7 cellular contexts compared by ENCODE assay signal in genomic region chr15:90686435-90687218, GRCh38. TPM values are rescaled to one million over a fixed set of nuclear protein-coding genes. Genes with fewer than 3 reads are reported as not detected.
DNase-seq lines count a peak whose midpoint lies in the region; ATAC-seq and TF ChIP-seq lines count a peak whose summit lies in the region.

No MANE protein-coding gene starts in this region.

- no peaks in the 10 kb centered on the region for H3K79me2 ChIP-seq in H9 (ENCODE audit: insufficient read depth, low read length)

- no peak overlapping the region for H4K5ac ChIP-seq in H9 (ENCODE audit: insufficient read length, low read depth, low read length)

- H3K27ac Mint-ChIP-seq in H9: no peak overlapping the region

- H4K20me1 ChIP-seq in H9 (ENCODE audit: control insufficient read depth, insufficient read depth, insufficient read length): no peaks in the 10 kb centered on the region

- H2BK12ac ChIP-seq in H9 (ENCODE audit: insufficient read length, low read depth, low read length): no peak overlapping the region

- H3K36me3 ChIP-seq in testis (ENCODE audit: low read depth, missing control alignments): no peaks in the 10 kb centered on the region

- TF ChIP-seq CTCF in fibroblast of villous mesenchyme (IDR thresholded peaks at IDR 0.05; ENCODE audit: insufficient read depth, low read depth, low read length) (no peak), testis (IDR thresholded peaks at IDR 0.05) (no peak), H9 (conservative IDR thresholded peaks at IDR 0.05) (no peak)

- no peak overlapping the region for H3K14ac ChIP-seq in H9 (ENCODE audit: insufficient read depth, low read length)

- no peak overlapping the region for H3T11ph ChIP-seq in H9 (ENCODE audit: low read length)

- H3K4me3 ChIP-seq in fibroblast of villous mesenchyme (ENCODE audit: low read depth, low read length) (no peak overlapping the region), testis (no peak overlapping the region)

- H3K4me3 Mint-ChIP-seq in H9: no peak overlapping the region

- no peak overlapping the region for H2BK20ac ChIP-seq in H9 (ENCODE audit: low read depth, low read length, poor library complexity, severe bottlenecking)

- H4K91ac ChIP-seq in H9 (ENCODE audit: insufficient read length, low read depth, low read length): no peak overlapping the region

- peaks cover 6 to 7% of the 10 kb centered on the region in 2 experiments; a peak in 3 of 4 replicates for H3K4me1 Mint-ChIP-seq in H9

- H3K27me3 Mint-ChIP-seq in H9 (ENCODE audit: low read depth): no peaks in the 10 kb centered on the region

- H2AK5ac ChIP-seq in H9 (ENCODE audit: insufficient read length, low read length): no peak overlapping the region

- no peak overlapping the region for H4K8ac ChIP-seq in H9 (replicated peaks; ENCODE audit: insufficient read length, low read depth, low read length)

- H3K4ac ChIP-seq in H9 (ENCODE audit: low read depth, low read length): no peak overlapping the region

- no peak overlapping the region for H3K9ac ChIP-seq in H9 (ENCODE audit: extremely low read depth, insufficient read length, low read length)

- H3K4me1 ChIP-seq in testis (peaks cover 4% of the 10 kb centered on the region), H9 (ENCODE audit: insufficient read depth, low read length) (no peaks in the 10 kb centered on the region)

- peaks cover 2 to 4% (median 2%) of the 10 kb centered on the region in 3 experiments; a peak in 2 of 7 replicates for H3K36me3 Mint-ChIP-seq in H9 (ENCODE audit: insufficient read depth in 1 of 3, low read depth in 3 of 3)

- H3K23ac ChIP-seq in H9 (ENCODE audit: insufficient read length, low read depth, low read length): no peak overlapping the region

- in situ Hi-C loops in KBM-7 (cut with MboI; ENCODE audit: low pct_unique_long_range_greater_than_20kb, low sequenced_read_pairs): no loop called here

- no peak overlapping the region for H2BK15ac ChIP-seq in H9 (ENCODE audit: low read depth, low read length)

- TF ChIP-seq POLR2A in testis (IDR thresholded peaks at IDR 0.05): no peak

- H2AFZ ChIP-seq in H9 (ENCODE audit: low read length): no peak overlapping the region

- peak; percentile 88 for DNase-seq in KBM-7
- peak; percentile 66 for DNase-seq in fibroblast of villous mesenchyme (ENCODE audit: low read depth)
- DNase-seq in testis: no peak
- DNase-seq in superior temporal gyrus (ENCODE audit: extremely low spot score): no peak
- DNase-seq in H9: no peak

- no peaks in the 10 kb centered on the region for H3K79me1 ChIP-seq in H9 (ENCODE audit: insufficient read depth, low read depth, low read length, poor library complexity, severe bottlenecking)

- no peak overlapping the region for H2BK120ac ChIP-seq in H9 (ENCODE audit: low read depth, low read length, poor library complexity, severe bottlenecking)

- intact Hi-C loops in testis (cut with DNase I; ENCODE audit: low total_unique reads): no loop called here

- no peak overlapping the region for H3K18ac ChIP-seq in H9 (ENCODE audit: insufficient read length, low read depth, low read length)

- no peak overlapping the region for H3K4me2 ChIP-seq in H9 (ENCODE audit: insufficient read depth, insufficient read length, low read length)

- ATAC-seq in GM18520 (IDR thresholded peaks at IDR 0.05; ENCODE audit: unreplicated experiment): peak; percentile 70
- ATAC-seq in GM21717 (IDR thresholded peaks at IDR 0.05; ENCODE audit: unreplicated experiment): peak; percentile 78

- H3K56ac ChIP-seq in H9 (ENCODE audit: insufficient read length, low read depth, low read length): no peak overlapping the region

- H3K27me3 ChIP-seq in testis (no peaks in the 10 kb centered on the region), H9 (ENCODE audit: insufficient read depth, low read length) (no peaks in the 10 kb centered on the region)

- H3K23me2 ChIP-seq in H9 (ENCODE audit: insufficient read length, low read depth, low read length, poor library complexity, severe bottlenecking): no peaks in the 10 kb centered on the region

- H3K27ac ChIP-seq in testis (peak overlapping the region in 1 of 2 donors; percentile 41), H9 (ENCODE audit: insufficient read length, low read depth, low read length) (no peak overlapping the region)

- 51 to 64% methylated on average over 3 of the region's 3 CpGs for WGBS in testis, 2 donors
- no CpG with 5 or more reads among the region's 3 CpGs for WGBS in H9 (ENCODE audit: extremely low coverage, insufficient read length, low lambda C conversion rate)

- H2BK5ac ChIP-seq in H9 (ENCODE audit: insufficient read length, low read length): no peak overlapping the region

- H3K9me3 ChIP-seq in testis: no peaks in the 10 kb centered on the region
- no peaks in the 10 kb centered on the region for H3K9me3 ChIP-seq in H9 (ENCODE audit: control insufficient read depth, low read depth, low read length)

- peaks cover 3 to 5% of the 10 kb centered on the region in 2 experiments for H3K9me3 Mint-ChIP-seq in H9

RNA-seq across cellular contexts. Expression of gene BLM, which starts 30.5 kb away (rescaled TPM):
- total RNA-seq in fibroblast of villous mesenchyme: 4.8 and 6.0 TPM in 2 replicates
- 1 to 10 TPM; 5.9 to 6.7 TPM for total RNA-seq in testis
- polyA plus RNA-seq in testis (ENCODE audit: insufficient read depth, low read depth, low replicate concordance): 5.8 TPM
- 41.3 and 43.4 TPM in 2 replicates for total RNA-seq in H9 (2021)

Comparison
In these comparisons a context has a peak if more than half of its experiments do, and no peak if none do; other contexts are left out.
1. DNase-seq: peak in KBM-7 (single experiment) and fibroblast of villous mesenchyme (single experiment); none in testis (single experiment), superior temporal gyrus (single experiment) and H9 (single experiment).